In genomic region chr12:110079477-110080400, GRCh38 we compare ENCODE assay signal across 8 cellular contexts. TPM values are rescaled to one million over a fixed set of nuclear protein-coding genes. Genes with fewer than 3 reads are reported as not detected.
A peak's percentile ranks its signal among the peaks of the same experiment; 100 is the strongest.
DNase-seq lines count a peak whose midpoint lies in the region; ATAC-seq and TF ChIP-seq lines count a peak whose summit lies in the region.

No MANE protein-coding gene starts in this region.

- DNase-seq in GM19238 (ENCODE audit: insufficient read length, low spot score) (peak; percentile 55), T-helper 2 cell (peak; percentile 26 to 97 (median 62)), amygdala (lab: John Stamatoyannopoulos, UW) (peak in 55 of 56 donors; percentile 11 to 95 (median 79)), lung microvascular endothelial cell (ENCODE audit: low read depth in 2 of 2) (peak; percentile 21 to 82), NCI-H2196 (lab: John Stamatoyannopoulos, UW; ENCODE audit: unreplicated experiment) (no peak), BE2C (no peak)
- DNase-seq in stimulated activated CD8-positive, alpha-beta memory T cell treated with anti-CD3 and anti-CD28 coated beads, Interleukin-7, amount 100 ng/mL, for 1 hour (ENCODE audit: low read depth in 2 of 2): peak; percentile 28 to 54

- no peak for TF ChIP-seq CTCF in BE2C (IDR thresholded peaks at IDR 0.05; ENCODE audit: low read depth, low read length)

- H3K36me3 ChIP-seq in BE2C: no peaks in the 10 kb centered on the region

- no peaks in the 10 kb centered on the region for H3K4me1 ChIP-seq in BE2C

- H3K9me3 ChIP-seq in BE2C: no peaks in the 10 kb centered on the region

- no peaks in the 10 kb centered on the region for H3K27me3 ChIP-seq in BE2C

- peak; percentile 78 for ATAC-seq in HG03139 (IDR thresholded peaks at IDR 0.05; ENCODE audit: unreplicated experiment)

- no peak overlapping the region for H3K4me3 ChIP-seq in BE2C (ENCODE audit: low read depth, low read length)

RNA-seq across cellular contexts. Expression of gene C12orf76, which starts 31.4 kb away (rescaled TPM):
- 11.8 and 14.7 TPM in 2 replicates for total RNA-seq in lung microvascular endothelial cell
- polyA plus RNA-seq in BE2C (2012; ENCODE audit: insufficient read depth, insufficient read length, low read depth): 24.5 TPM

RNA-seq across cellular contexts. Expression of gene IFT81, which starts 44.4 kb away (rescaled TPM):
- 5.2 and 7.5 TPM in 2 replicates for total RNA-seq in lung microvascular endothelial cell
- polyA plus RNA-seq in BE2C (2012; ENCODE audit: insufficient read depth, insufficient read length, low read depth): 4.0 TPM

Comparison
In these comparisons a context has a peak if more than half of its experiments do, and no peak if none do; other contexts are left out.
1. DNase-seq: peak in GM19238 (single experiment), T-helper 2 cell (5 of 5), amygdala (55 of 56), lung microvascular endothelial cell (2 of 2) and stimulated activated CD8-positive, alpha-beta memory T cell treated with anti-CD3 and anti-CD28 coated beads, Interleukin-7, amount 100 ng/mL, for 1 hour (2 of 2); none in NCI-H2196 (single experiment) and BE2C (single experiment).